In the genomic region with DNA sequence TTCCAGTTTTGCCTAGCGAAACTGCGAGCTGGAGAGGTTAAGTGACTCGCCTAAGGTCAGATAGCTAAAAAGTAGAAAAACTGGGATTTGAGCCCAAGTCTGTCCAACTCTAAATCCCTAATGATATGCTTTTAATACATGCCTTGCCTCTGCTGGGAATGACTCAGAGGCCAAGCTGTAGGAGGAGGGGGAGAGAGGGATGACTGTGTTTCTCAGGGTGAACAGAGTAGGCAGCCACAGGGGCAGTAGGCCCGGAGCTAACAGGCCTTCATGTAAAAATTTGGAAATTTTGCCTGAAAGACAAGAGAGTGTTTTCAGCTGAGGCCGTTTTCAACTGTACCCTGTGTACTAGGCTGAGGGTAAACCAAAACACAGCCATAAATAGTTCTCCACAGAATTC, we compare ENCODE assay signal across 10 cellular contexts.
DNase-seq lines count a peak whose midpoint lies in the region; ATAC-seq, FAIRE-seq and TF ChIP-seq lines count a peak whose summit lies in the region.
"Had no signal": no experiment of that assay in that cellular context is flagged by ENCODE, and none has a peak within 500 bp of the region (broad histone marks: within the 10 kb centered on the region; RNA-seq: fewer than 3 reads in every experiment).

No MANE protein-coding gene starts in this region.

- 21% methylated on average over 5 of the region's 5 CpGs for WGBS in A549 (ENCODE audit: missing lambda C conversion rate)

- H3K4me3 ChIP-seq in A549: no peak overlapping the region
- H3K4me3 ChIP-seq: SK-N-MC had no signal

- POLR2A ChIA-PET in A549 (lab: Yijun Ruan, JAX): no interaction called here

- TF ChIP-seq EP300 in A549 (IDR thresholded peaks at IDR 0.05): no peak

- peak; percentile 12 to 33 for DNase-seq in A549 (ENCODE audit: low read depth in 1 of 2, low spot score in 1 of 2)
- peak; percentile 34 to 53 for DNase-seq in NCI-H446 (lab: John Stamatoyannopoulos, UW)
- peak; percentile 78 for DNase-seq in myocyte (ENCODE audit: low read depth)
- DNase-seq in NCI-H1092 treated with DMSO at 0.1 percent for 48 hours (lab: John Stamatoyannopoulos, UW): no peak
- DNase-seq in HuH-7.5 (ENCODE audit: low spot score): no peak
- DNase-seq: activated gamma-delta T cell treated with Interleukin-2 at 50 U/mL for 16 hours had no signal

- peak; percentile 83 to 84 for ATAC-seq in A549
- peak; percentile 63 for ATAC-seq in esophagus mucosa
- no peak for ATAC-seq in HG02938 (IDR thresholded peaks at IDR 0.05; ENCODE audit: unreplicated experiment)
- no peak for ATAC-seq in GM18858 (IDR thresholded peaks at IDR 0.05; ENCODE audit: unreplicated experiment)

- no peak for TF ChIP-seq CTCF in A549 (IDR thresholded peaks at IDR 0.05)

- H3K4me1 ChIP-seq in A549: peaks cover 17% of the 10 kb centered on the region

- FAIRE-seq in A549 (lab: Jason Lieb, UNC): no peak

- CTCF ChIA-PET in A549 (lab: Yijun Ruan, JAX): interaction anchor here (1.4 kb wide), 1 partner anchor 52 kb away, joined by 3 read pairs; no protein-coding TSS in a partner anchor

- H3K27ac ChIP-seq in A549: peak overlapping the region in 1 of 2 experiments; percentile 72; a peak in 3 of 6 replicates
- H3K27ac ChIP-seq: SK-N-MC had no signal

- TF ChIP-seq RAD21 in A549 (conservative IDR thresholded peaks at IDR 0.05 in 1 of 2, IDR thresholded peaks at IDR 0.05 in 1 of 2): 0 out of 5 replicates have a peak, but pooled peaks of 1 of the 2 experiments have one; percentile 10

- TF ChIP-seq POLR2A in A549 (IDR thresholded peaks at IDR 0.05; ENCODE audit: low read length): no peak

- H3K9me3 ChIP-seq in A549: no peaks in the 10 kb centered on the region

- peak overlapping the region; percentile 49 for H3K4me2 ChIP-seq in A549

TF ChIP-seq in A549, 52 proteins besides CTCF, POLR2A, EP300 and RAD21:
- no peak for TF ChIP-seq JUN (IDR thresholded peaks at IDR 0.05)
- TF ChIP-seq, protein P1, sequence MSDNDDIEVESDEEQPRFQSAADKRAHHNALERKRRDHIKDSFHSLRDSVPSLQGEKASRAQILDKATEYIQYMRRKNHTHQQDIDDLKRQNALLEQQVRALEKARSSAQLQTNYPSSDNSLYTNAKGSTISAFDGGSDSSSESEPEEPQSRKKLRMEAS (IDR thresholded peaks at IDR 0.05): no peak
- TF ChIP-seq, protein P2, sequence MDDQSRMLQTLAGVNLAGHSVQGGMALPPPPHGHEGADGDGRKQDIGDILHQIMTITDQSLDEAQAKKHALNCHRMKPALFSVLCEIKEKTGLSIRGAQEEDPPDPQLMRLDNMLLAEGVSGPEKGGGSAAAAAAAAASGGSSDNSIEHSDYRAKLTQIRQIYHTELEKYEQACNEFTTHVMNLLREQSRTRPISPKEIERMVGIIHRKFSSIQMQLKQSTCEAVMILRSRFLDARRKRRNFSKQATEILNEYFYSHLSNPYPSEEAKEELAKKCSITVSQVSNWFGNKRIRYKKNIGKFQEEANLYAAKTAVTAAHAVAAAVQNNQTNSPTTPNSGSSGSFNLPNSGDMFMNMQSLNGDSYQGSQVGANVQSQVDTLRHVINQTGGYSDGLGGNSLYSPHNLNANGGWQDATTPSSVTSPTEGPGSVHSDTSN (IDR thresholded peaks at IDR 0.05): no peak
- TF ChIP-seq, protein P3, sequence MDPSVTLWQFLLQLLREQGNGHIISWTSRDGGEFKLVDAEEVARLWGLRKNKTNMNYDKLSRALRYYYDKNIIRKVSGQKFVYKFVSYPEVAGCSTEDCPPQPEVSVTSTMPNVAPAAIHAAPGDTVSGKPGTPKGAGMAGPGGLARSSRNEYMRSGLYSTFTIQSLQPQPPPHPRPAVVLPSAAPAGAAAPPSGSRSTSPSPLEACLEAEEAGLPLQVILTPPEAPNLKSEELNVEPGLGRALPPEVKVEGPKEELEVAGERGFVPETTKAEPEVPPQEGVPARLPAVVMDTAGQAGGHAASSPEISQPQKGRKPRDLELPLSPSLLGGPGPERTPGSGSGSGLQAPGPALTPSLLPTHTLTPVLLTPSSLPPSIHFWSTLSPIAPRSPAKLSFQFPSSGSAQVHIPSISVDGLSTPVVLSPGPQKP (IDR thresholded peaks at IDR 0.05; ENCODE audit: low read depth, low read length): no peak
- no peak; the same call in 1 of the 2 replicates for TF ChIP-seq FOSL2 (IDR thresholded peaks at IDR 0.05)
- TF ChIP-seq FOSL2 (CRISPR knock-in tag; IDR thresholded peaks at IDR 0.05): peak; percentile 31; the same call in 1 of the 2 replicates
- no peak for TF ChIP-seq NFE2L2 (conservative IDR thresholded peaks at IDR 0.05; ENCODE audit: low read length)
- no peak for TF ChIP-seq RARB (CRISPR knock-in tag; IDR thresholded peaks at IDR 0.05)
- TF ChIP-seq RNF2 (IDR thresholded peaks at IDR 0.05; ENCODE audit: borderline replicate concordance, low read depth): no peak
- TF ChIP-seq JUNB (IDR thresholded peaks at IDR 0.05): peak; percentile 21; the same call in 1 of the 2 replicates
- no peak for TF ChIP-seq FOXS1 (CRISPR knock-in tag; IDR thresholded peaks at IDR 0.05)
- TF ChIP-seq CBX8 (IDR thresholded peaks at IDR 0.05): no peak
- TF ChIP-seq KDM1A (IDR thresholded peaks at IDR 0.05; ENCODE audit: low read depth): no peak
- no peak for TF ChIP-seq MYC (IDR thresholded peaks at IDR 0.05; ENCODE audit: borderline replicate concordance, low read length)
- no peak for TF ChIP-seq PHF8 (IDR thresholded peaks at IDR 0.05; ENCODE audit: borderline replicate concordance, low read depth)
TF ChIP-seq in A549: peak in this region for 2.

Comparison
In these comparisons a context has a peak if more than half of its experiments do, and no peak if none do; other contexts are left out.
1. ATAC-seq: peak in A549 (2 of 2) and esophagus mucosa (single experiment); none in HG02938 (single experiment) and GM18858 (single experiment).
2. DNase-seq: peak in A549 (2 of 2), NCI-H446 (2 of 2) and myocyte (single experiment); none in NCI-H1092 treated with DMSO at 0.1 percent for 48 hours (single experiment) and HuH-7.5 (single experiment).